In genomic region chr6:31948753-31949413, GRCh38 we compare ENCODE assay signal across 13 cellular contexts.
A peak's percentile ranks its signal among the peaks of the same experiment; 100 is the strongest.
DNase-seq lines count a peak whose midpoint lies in the region; ATAC-seq and TF ChIP-seq lines count a peak whose summit lies in the region.
"Had no signal": no experiment of that assay in that cellular context is flagged by ENCODE, and none has a peak within 500 bp of the region (broad histone marks: within the 10 kb centered on the region; RNA-seq: fewer than 3 reads in every experiment).

No MANE protein-coding gene starts in this region.

- TF ChIP-seq CTCF in RWPE1 (conservative IDR thresholded peaks at IDR 0.05; ENCODE audit: low read depth), result no peak

- DNase-seq in EL, result peak; percentile 73
- DNase-seq in RWPE1 (ENCODE audit: low spot score), result peak; percentile 22
- DNase-seq in kidney tubule cell (ENCODE audit: low spot score), result peak; percentile 14
- no peak for DNase-seq in dedifferentiated amniotic fluid mesenchymal stem cell (ENCODE audit: extremely low spot score)
- DNase-seq: activated CD8-positive, alpha-beta memory T cell treated with anti-CD3 and anti-CD28 coated beads for 24 hours; amygdala; left cardiac atrium; thyroid gland had no signal

- H3K27ac ChIP-seq in RWPE1, result no peak overlapping the region
- H3K27ac ChIP-seq: C4-2B, epithelial cell of prostate, KMS-11, thyroid gland had no signal

- ATAC-seq in HG03432 (IDR thresholded peaks at IDR 0.05; ENCODE audit: unreplicated experiment) (no peak), HG03378 (IDR thresholded peaks at IDR 0.05; ENCODE audit: unreplicated experiment) (no peak)
- ATAC-seq: left cardiac atrium had no signal

- CTCF ChIA-PET in RWPE1 (lab: Yijun Ruan, JAX), result no interaction called here

- POLR2A ChIA-PET in RWPE1 (lab: Yijun Ruan, JAX; ENCODE audit: low non-redundant PET), result no interaction called here
